In genomic region chr13:102879793-102880499, GRCh38 we compare ENCODE assay signal across 18 cellular contexts. TPM values are rescaled to one million over a fixed set of nuclear protein-coding genes. Genes with fewer than 3 reads are reported as not detected.
DNase-seq lines count a peak whose midpoint lies in the region; ATAC-seq, FAIRE-seq and TF ChIP-seq lines count a peak whose summit lies in the region.
"Had no signal": no experiment of that assay in that cellular context is flagged by ENCODE, and none has a peak within 500 bp of the region (broad histone marks: within the 10 kb centered on the region; RNA-seq: fewer than 3 reads in every experiment).

No MANE protein-coding gene starts in this region.

- intact Hi-C loops in K562 (cut with micrococcal nuclease) = no loop called here

- peak overlapping the region; percentile 12 for H3K4me2 ChIP-seq in K562 (ENCODE audit: insufficient read depth, low read length)

- WGBS in K562 (ENCODE audit: insufficient coverage, low coverage, missing lambda C conversion rate) = 4% methylated on average over 13 of the region's 13 CpGs
- 86 to 92% (median 88%) methylated on average over 13 of the region's 13 CpGs for WGBS in small intestine, 3 donors

- H2AFZ ChIP-seq in K562 (ENCODE audit: low read depth, low read length) = no peak overlapping the region

- H3K4me3 ChIP-seq in K562 (no peak overlapping the region), right atrium auricular region (peak overlapping the region; percentile 13), skeletal muscle tissue (ENCODE audit: low read length in 3 of 3) (peak overlapping the region; percentile 32 to 54 (median 48)), small intestine (ENCODE audit: low read depth in 1 of 2, low read length in 2 of 2) (no peak overlapping the region)
- H3K4me3 ChIP-seq: HAP-1, SJSA1 had no signal

- in situ Hi-C loops in K562 (cut with MboI) = no loop called here

- FAIRE-seq in K562 (lab: Jason Lieb, UNC) = no peak
- FAIRE-seq in small intestine (lab: Jason Lieb, UNC) = no peak

- POLR2A ChIA-PET in K562 (lab: Yijun Ruan, JAX) = no interaction called here

- BruUV-seq in K562 (replicated peaks; lab: Mats Ljungman, UMichigan) = no TSS peak

- H3K4me1 ChIP-seq in K562 (replicated peaks in 1 of 2; ENCODE audit: control insufficient read depth in 2 of 2, insufficient read depth in 2 of 2, low read length in 2 of 2) (no peaks in the 10 kb centered on the region), right atrium auricular region (no peaks in the 10 kb centered on the region), skeletal muscle tissue (ENCODE audit: control insufficient read depth in 3 of 3, insufficient read depth in 3 of 3, low read length in 3 of 3) (peaks cover 25 to 29% (median 29%) of the 10 kb centered on the region in 3 donors), small intestine (ENCODE audit: control insufficient read depth in 2 of 2, insufficient read depth in 1 of 2, low read depth in 1 of 2, low read length in 1 of 2) (no peaks in the 10 kb centered on the region)
- H3K4me1 ChIP-seq: HAP-1 had no signal

- H3K79me2 ChIP-seq in K562 (ENCODE audit: control insufficient read depth, insufficient read depth, low read length) = no peaks in the 10 kb centered on the region

- ATAC-seq in K562 (peak; percentile 56), GM18511 (IDR thresholded peaks at IDR 0.05; ENCODE audit: unreplicated experiment) (no peak)

- H3K27ac ChIP-seq in K562 (ENCODE audit: extremely low read depth, low read depth, low read length) (no peak overlapping the region), right atrium auricular region (peak overlapping the region; percentile 22 to 62), skeletal muscle tissue (ENCODE audit: low read depth, low read length) (peak overlapping the region; percentile 38), small intestine (ENCODE audit: low read depth in 1 of 2, low read length in 1 of 2) (no peak overlapping the region)
- H3K27ac ChIP-seq: SJSA1 had no signal

- H3K27me3 ChIP-seq in K562 (ENCODE audit: control insufficient read depth in 2 of 2, insufficient read depth in 2 of 2, low read length in 2 of 2) = no peaks in the 10 kb centered on the region
- no peaks in the 10 kb centered on the region for H3K27me3 ChIP-seq in right atrium auricular region
- no peaks in the 10 kb centered on the region for H3K27me3 ChIP-seq in skeletal muscle tissue (ENCODE audit: control insufficient read depth in 3 of 3, insufficient read depth in 3 of 3, low read length in 3 of 3)
- H3K27me3 ChIP-seq in small intestine (ENCODE audit: control insufficient read depth in 2 of 2, insufficient read depth in 2 of 2, low read length in 2 of 2) = no peaks in the 10 kb centered on the region

- no peak overlapping the region for H3K9ac ChIP-seq in K562 (ENCODE audit: insufficient read depth in 1 of 2, low read depth in 2 of 2, low read length in 2 of 2)
- H3K9ac ChIP-seq in skeletal muscle tissue (ENCODE audit: low read depth in 1 of 3, low read length in 3 of 3) = peak overlapping the region; percentile 24 to 78 (median 68)

- no peaks in the 10 kb centered on the region for H3K9me1 ChIP-seq in K562 (ENCODE audit: control insufficient read depth, insufficient read depth, low read length)

- TF ChIP-seq EP300 in K562 (IDR thresholded peaks at IDR 0.05; ENCODE audit: low read length) = no peak

- H3K36me3 ChIP-seq in K562 (ENCODE audit: control insufficient read depth, insufficient read depth, low read length) (peaks cover 10% of the 10 kb centered on the region; the same call in 1 of the 3 replicates), right atrium auricular region (peaks cover 14% of the 10 kb centered on the region), skeletal muscle tissue (ENCODE audit: control insufficient read depth in 3 of 3, insufficient read depth in 3 of 3, low read length in 3 of 3) (peaks cover 12 to 15% (median 15%) of the 10 kb centered on the region in 3 donors), small intestine (ENCODE audit: control insufficient read depth in 2 of 2, insufficient read depth in 2 of 2, low read length in 2 of 2) (peaks cover 7 to 13% of the 10 kb centered on the region in 2 donors)

- no peak for TF ChIP-seq POLR2A in K562 (conservative IDR thresholded peaks at IDR 0.05)

- H4K20me1 ChIP-seq in K562 (replicated peaks; ENCODE audit: control insufficient read depth, insufficient read depth, low read length) = no peaks in the 10 kb centered on the region

- CTCF ChIA-PET in K562 (lab: Yijun Ruan, JAX; ENCODE audit: low intra/inter-chr PET ratio) = no interaction called here

- no peak for TF ChIP-seq RAD21 in K562 (CRISPR knock-in tag; conservative IDR thresholded peaks at IDR 0.05 in 1 of 2, IDR thresholded peaks at IDR 0.05 in 1 of 2)

- DNase-seq in NCI-H524 (lab: John Stamatoyannopoulos, UW) (peak; percentile 10 to 32), K562 (ENCODE audit: extremely low read depth in 1 of 4, low spot score in 3 of 4) (no peak), right atrium auricular region (ENCODE audit: low spot score) (no peak), small intestine (no peak)
- no peak for DNase-seq in activated CD8-positive, alpha-beta memory T cell treated with anti-CD3 and anti-CD28 coated beads, Interleukin-2, amount 50 U/mL, for 48 hours
- DNase-seq: Calu3; CD4-positive, CD25-positive, alpha-beta regulatory T cell; DMS53; MM.1S; NCI-H1105; NCI-H1694 treated with DMSO at 0.1 percent for 48 hours; NCI-H345; NCI-H69; RPMI8226 had no signal

- TF ChIP-seq CTCF in K562 (IDR thresholded peaks at IDR 0.05 in 2 of 3, conservative IDR thresholded peaks at IDR 0.05 in 1 of 3; ENCODE audit: insufficient read depth in 2 of 3, low read depth in 1 of 3, low read length in 3 of 3) (no peak), right atrium auricular region (IDR thresholded peaks at IDR 0.05) (no peak)

- no peaks in the 10 kb centered on the region for H3K9me3 ChIP-seq in K562 (replicated peaks; ENCODE audit: control insufficient read depth, insufficient read depth, low read depth, low read length)
- no peaks in the 10 kb centered on the region for H3K9me3 ChIP-seq in right atrium auricular region
- H3K9me3 ChIP-seq in skeletal muscle tissue (ENCODE audit: control insufficient read depth in 3 of 3, low read length in 3 of 3) = no peaks in the 10 kb centered on the region
- H3K9me3 ChIP-seq in small intestine (ENCODE audit: control insufficient read depth, low read depth) = no peaks in the 10 kb centered on the region
- H3K9me3 ChIP-seq: HAP-1, SJSA1 had no signal

TF ChIP-seq in K562, 482 proteins besides CTCF, POLR2A, EP300 and RAD21 (continues in another document):
- no peak for TF ChIP-seq HMGN3 (IDR thresholded peaks at IDR 0.05; ENCODE audit: borderline replicate concordance, extremely low read depth, insufficient read length, low read depth, low read length)
- TF ChIP-seq MAFG (tag; conservative IDR thresholded peaks at IDR 0.05) = no peak
- TF ChIP-seq FOS (IDR thresholded peaks at IDR 0.05; ENCODE audit: extremely low read depth, insufficient read length) = no peak

RNA-seq across cellular contexts. Expression of gene ERCC5, which starts 34.1 kb away (rescaled TPM):
- 11.9 and 36.9 TPM in 2 replicates for total RNA-seq in K562 (2011; cell fraction: chromatin; rRNA removed; ENCODE audit: low replicate concordance)
- total RNA-seq in K562 (2011; cell fraction: nucleolus; rRNA removed) = 8.8 and 11.8 TPM in 2 replicates
- 14.2 and 14.5 TPM in 2 replicates for total RNA-seq in K562 (2011; cell fraction: nucleoplasm; rRNA removed)
- total RNA-seq in K562 (2014; rRNA removed) (29.3 and 33.9 TPM in 2 replicates), K562 (2014; rRNA removed; fragmentation: Illumina TruSeq; extraction: Trizol) (36.0 and 44.9 TPM in 2 replicates), K562 (2015; rRNA removed; fragmentation: Illumina TruSeq; extraction: Trizol) (37.6 and 43.1 TPM in 2 replicates), K562 (2021) (24.4 and 25.5 TPM in 2 replicates), right atrium auricular region (10 to 100 TPM; 38.2 to 40.0 TPM), skeletal muscle tissue (38.1 TPM)
- polyA plus RNA-seq in K562 (2011; rRNA removed) (16.6 and 17.6 TPM in 2 replicates), K562 (2014; fragmentation: Illumina TruSeq; extraction: Trizol) (32.5 and 35.4 TPM in 2 replicates), K562 (2014; fragmentation: Nextera tagmentation; extraction: Ambion mirVana) (10 to 100 TPM in 1 of 2 experiments, 1 to 10 TPM in 1; 7.4 to 10.4 TPM), K562 (2014; rRNA removed) (25.9 and 37.2 TPM in 2 replicates), small intestine (100 to 1,000 TPM in 1 of 3 donors, 10 to 100 TPM in 2; 40.7 to 112 (median 54.9) TPM)
- polyA plus RNA-seq in K562 (2011; cell fraction: cytosol; rRNA removed) = 3.6 and 8.8 TPM in 2 replicates
- polyA plus RNA-seq in K562 (2011; cell fraction: nucleus; rRNA removed) = 30.0 and 36.8 TPM in 2 replicates
- 18.3 and 21.3 TPM in 2 replicates for polyA plus RNA-seq in K562 (2012)
- polyA minus RNA-seq in K562 (2011; rRNA and poly(A)+ RNA removed) = 19.4 and 24.8 TPM in 2 replicates
- polyA minus RNA-seq in K562 (2011; cell fraction: cytosol; rRNA and poly(A)+ RNA removed) = 11.5 and 13.3 TPM in 2 replicates
- 22.9 and 39.3 TPM in 2 replicates for polyA minus RNA-seq in K562 (2011; cell fraction: nucleus; rRNA and poly(A)+ RNA removed)

Comparison
In these comparisons a context has a peak if more than half of its experiments do, and no peak if none do; other contexts are left out.
1. DNase-seq: peak in NCI-H524 (2 of 2); none in K562 (0 of 4), right atrium auricular region (single experiment), activated CD8-positive, alpha-beta memory T cell treated with anti-CD3 and anti-CD28 coated beads, Interleukin-2, amount 50 U/mL, for 48 hours (single experiment) and small intestine (single experiment).
2. H3K27ac ChIP-seq: peak in right atrium auricular region (2 of 2) and skeletal muscle tissue (single experiment); none in K562 (single experiment) and small intestine (0 of 2).
3. H3K4me3 ChIP-seq: peak in right atrium auricular region (2 of 2) and skeletal muscle tissue (3 of 3); none in K562 (single experiment) and small intestine (0 of 2).
4. H3K9ac ChIP-seq: peak in skeletal muscle tissue (3 of 3); none in K562 (0 of 2).